9 cellular contexts compared by ENCODE assay signal in genomic region chr11:369336-370018, GRCh38. TPM values are rescaled to one million over a fixed set of nuclear protein-coding genes. Genes with fewer than 3 reads are reported as not detected.
DNase-seq lines count a peak whose midpoint lies in the region; ATAC-seq and TF ChIP-seq lines count a peak whose summit lies in the region.
"Had no signal": no experiment of that assay in that cellular context is flagged by ENCODE, and none has a peak within 500 bp of the region (broad histone marks: within the 10 kb centered on the region; RNA-seq: fewer than 3 reads in every experiment).

Gene B4GALNT4 (plus strand): TSS chr11:369499. CDS start chr11:369804, 305 bp downstream.

- H3K36me3 Mint-ChIP-seq in activated naive CD4-positive, alpha-beta T cell treated with anti-CD3 and anti-CD28 coated beads, Interleukin-2, amount 50 U/mL, for 24 hours = no peaks in the 10 kb centered on the region

- H3K4me3 ChIP-seq in BJ (ENCODE audit: low read depth, low read length) (peak within 1 kb of the TSS; percentile 39), HUES6 (ENCODE audit: low read depth, low read length) (peak within 1 kb of the TSS; percentile 76), hepatocyte (peak within 1 kb of the TSS; percentile 58)

- no peaks in the 10 kb centered on the region for H3K9me2 ChIP-seq in hepatocyte (replicated peaks; ENCODE audit: insufficient read depth)

- H3K4me1 Mint-ChIP-seq in activated naive CD4-positive, alpha-beta T cell treated with anti-CD3 and anti-CD28 coated beads, Interleukin-2, amount 50 U/mL, for 24 hours = peaks cover 13% of the 10 kb centered on the region

- H3K36me3 ChIP-seq in BJ (ENCODE audit: control insufficient read depth, insufficient read depth, low read length) (0 out of 2 replicates have a peak, but pooled peaks cover 2% of the 10 kb centered on the region), HUES6 (ENCODE audit: control insufficient read depth, insufficient read depth, low read length) (peaks cover 21% of the 10 kb centered on the region), hepatocyte (replicated peaks; ENCODE audit: insufficient read depth, low read depth) (no peaks in the 10 kb centered on the region)
- H3K36me3 ChIP-seq: thyroid gland had no signal

- H3K27ac Mint-ChIP-seq in activated naive CD4-positive, alpha-beta T cell treated with anti-CD3 and anti-CD28 coated beads, Interleukin-2, amount 50 U/mL, for 24 hours = peak within 1 kb of the TSS; percentile 6

- CTCF ChIA-PET in BJ (lab: Yijun Ruan, JAX) = interaction anchor here (1.5 to 3.3 kb wide), 4 partner anchors 18 to 119 kb away, joined by 3 to 10 read pairs (median 8); no protein-coding TSS in a partner anchor

- 0% methylated on average over 9 of the region's 118 CpGs for WGBS in hepatocyte (ENCODE audit: low lambda C conversion rate, missing lambda C conversion rate)

- no peak for ATAC-seq in GM21515 (IDR thresholded peaks at IDR 0.05; ENCODE audit: unreplicated experiment)
- no peak for ATAC-seq in GM19467 (IDR thresholded peaks at IDR 0.05; ENCODE audit: unreplicated experiment)
- ATAC-seq in GM18868 (IDR thresholded peaks at IDR 0.05; ENCODE audit: unreplicated experiment) = no peak

- peak within 1 kb of the TSS; percentile 88 for H3K4me3 Mint-ChIP-seq in activated naive CD4-positive, alpha-beta T cell treated with anti-CD3 and anti-CD28 coated beads, Interleukin-2, amount 50 U/mL, for 24 hours

- peaks cover 8% of the 10 kb centered on the region for H4K20me1 ChIP-seq in hepatocyte (ENCODE audit: insufficient read depth, poor library complexity, severe bottlenecking)

- peak within 1 kb of the TSS; percentile 45 for H2AFZ ChIP-seq in hepatocyte

- peak within 1 kb of the TSS; percentile 45; the same call in 1 of the 2 replicates for H3K27ac ChIP-seq in HUES6 (ENCODE audit: low read depth, low read length)
- peak within 1 kb of the TSS; percentile 79 for H3K27ac ChIP-seq in hepatocyte
- H3K27ac ChIP-seq: thyroid gland had no signal

- peaks cover 18% of the 10 kb centered on the region for H3K27me3 Mint-ChIP-seq in activated naive CD4-positive, alpha-beta T cell treated with anti-CD3 and anti-CD28 coated beads, Interleukin-2, amount 50 U/mL, for 24 hours

- POLR2A ChIA-PET in BJ (lab: Charles Lee) = interaction anchor here (0.9 kb wide), 1 partner anchor 61 kb away, joined by 3 read pairs; no protein-coding TSS in a partner anchor

- peaks cover 5% of the 10 kb centered on the region for H3K79me2 ChIP-seq in hepatocyte

- peak within 1 kb of the TSS; percentile 70 for H3K9ac ChIP-seq in HUES6 (ENCODE audit: low read length)

- peaks cover 26% of the 10 kb centered on the region for H3K27me3 ChIP-seq in BJ (ENCODE audit: control insufficient read depth, insufficient read depth, low read length)
- H3K27me3 ChIP-seq in HUES6 (ENCODE audit: control insufficient read depth, insufficient read depth, low read length) = peaks cover 2% of the 10 kb centered on the region; the same call in 1 of the 2 replicates
- no peaks in the 10 kb centered on the region for H3K27me3 ChIP-seq in hepatocyte

- H3K4me1 ChIP-seq in HUES6 (ENCODE audit: control insufficient read depth, insufficient read depth, low read length) (peaks cover 14% of the 10 kb centered on the region), hepatocyte (ENCODE audit: insufficient read depth) (peaks cover 10% of the 10 kb centered on the region)

- TF ChIP-seq CTCF in BJ (IDR thresholded peaks at IDR 0.05; ENCODE audit: insufficient read depth, low read depth, low read length) (no peak), hepatocyte (IDR thresholded peaks at IDR 0.05; ENCODE audit: poor library complexity) (no peak)

- no peaks in the 10 kb centered on the region for H3K9me3 Mint-ChIP-seq in activated naive CD4-positive, alpha-beta T cell treated with anti-CD3 and anti-CD28 coated beads, Interleukin-2, amount 50 U/mL, for 24 hours

- H3K9me3 ChIP-seq in HUES6 (ENCODE audit: control insufficient read depth, insufficient read depth, low read depth, low read length) = no peaks in the 10 kb centered on the region
- no peaks in the 10 kb centered on the region for H3K9me3 ChIP-seq in hepatocyte (ENCODE audit: low read depth)
- H3K9me3 ChIP-seq: thyroid gland had no signal

- DNase-seq in BJ (ENCODE audit: low read depth) = no peak
- DNase-seq in hepatocyte (ENCODE audit: low spot score) = peak; percentile 72
- peak; percentile 24 to 36 for DNase-seq in stimulated activated CD4-positive, alpha-beta T cell treated with anti-CD3 and anti-CD28 coated beads, Interleukin-4, amount 100 ng/mL, for 4 hours

- H3K4me2 ChIP-seq in hepatocyte = peak within 1 kb of the TSS; percentile 92

RNA-seq across cellular contexts. Expression of gene B4GALNT4, which starts in this region (rescaled TPM):
- polyA plus RNA-seq in BJ (2011; rRNA removed) = 3.0 and 5.4 TPM in 2 replicates
- polyA minus RNA-seq in BJ (2011; rRNA and poly(A)+ RNA removed) = 0.71 and 1.9 TPM in 2 replicates
- 27.8 and 38.8 TPM in 2 replicates for total RNA-seq in hepatocyte
- 30.0 and 44.6 TPM in 2 replicates for polyA plus RNA-seq in hepatocyte
